Comparison of ENCODE assay signal across 1 cellular context in genomic region chr6:168929871-168930450, GRCh38.
TF ChIP-seq lines count a peak whose summit lies in the region.

No MANE protein-coding gene starts in this region.

TF ChIP-seq in GM23338, 12 proteins besides CTCF, POLR2A, EP300 and RAD21 (continued from another document):
- TF ChIP-seq ZNF462 (CRISPR knock-in tag; IDR thresholded peaks at IDR 0.05) = no peak
- no peak for TF ChIP-seq NANOG (IDR thresholded peaks at IDR 0.05; ENCODE audit: borderline replicate concordance)
- no peak for TF ChIP-seq ETS1 (IDR thresholded peaks at IDR 0.05)
